ENCODE assay signal across 26 cellular contexts in the genomic region with DNA sequence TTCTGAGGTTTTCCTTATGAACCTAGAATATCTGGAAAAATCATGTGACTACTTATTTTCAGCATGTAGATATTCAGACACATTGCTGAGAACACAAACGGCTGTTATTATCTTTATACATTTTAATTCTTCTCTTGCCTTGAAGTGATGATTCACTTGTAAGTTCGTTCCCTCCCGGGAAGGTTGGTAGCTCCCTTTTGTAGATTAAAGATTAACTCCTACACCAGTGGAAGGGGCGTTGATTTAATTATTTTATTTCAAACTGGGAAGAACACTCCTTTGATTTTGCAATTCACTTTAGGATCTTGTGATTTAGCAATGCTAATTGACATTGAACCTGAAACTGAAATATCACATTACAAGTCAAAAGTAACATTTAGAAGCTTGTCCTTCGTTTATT.
"Had no signal": no experiment of that assay in that cellular context is flagged by ENCODE, and none has a peak within 500 bp of the region (broad histone marks: within the 10 kb centered on the region; RNA-seq: fewer than 3 reads in every experiment).

No MANE protein-coding gene starts in this region.

- H3K4me3 ChIP-seq: neural progenitor cell, ovary, psoas muscle, right lobe of liver, sigmoid colon, stomach, thoracic aorta, thyroid gland, tibial nerve, upper lobe of left lung, vagina had no signal

- H3K27me3 ChIP-seq: neural progenitor cell, ovary, right lobe of liver, sigmoid colon, stomach, thyroid gland, tibial nerve, upper lobe of left lung, vagina had no signal

- H3K79me2 ChIP-seq: parathyroid adenoma had no signal

- ATAC-seq: natural killer cell; psoas muscle; right cardiac atrium; stimulated activated effector memory CD8-positive, alpha-beta T cell treated with anti-CD3 and anti-CD28 coated beads, Interleukin-12 subunit alpha, Interleukin-12 subunit beta, amount 100 ng/mL, for 72 hours; stimulated activated naive B cell treated with anti-CD40 and anti-IgM and Interleukin-4, amounts not matched to agents 10 μg/mL and 1 μg/mL and 100 μg/mL, for 72 hours had no signal

- H3K9me3 ChIP-seq: ovary, psoas muscle, right lobe of liver, sigmoid colon, stomach, thoracic aorta, thyroid gland, tibial nerve, upper lobe of left lung, vagina had no signal

- H3K4me1 ChIP-seq: neural progenitor cell, parathyroid adenoma, psoas muscle, right lobe of liver, sigmoid colon, stomach, thyroid gland, tibial nerve, upper lobe of left lung, vagina had no signal

- FAIRE-seq: small intestine, urothelium cell line had no signal

- H3K27ac ChIP-seq: neural progenitor cell, ovary, parathyroid adenoma, psoas muscle, right lobe of liver, sigmoid colon, stomach, thoracic aorta, thyroid gland, tibial nerve, upper lobe of left lung, vagina had no signal

- H3K36me3 ChIP-seq: neural progenitor cell, ovary, right lobe of liver, sigmoid colon, stomach, thoracic aorta, thyroid gland, upper lobe of left lung, vagina had no signal

- DNase-seq: natural killer cell; occipital lobe; ovary; posterior cingulate gyrus; psoas muscle; right cardiac atrium; right lobe of liver; sigmoid colon; small intestine; stimulated activated CD4-positive, alpha-beta T cell treated with anti-CD3 and anti-CD28 coated beads, Interleukin-15, amount 100 ng/mL, for 24 hours; stimulated activated CD4-positive, alpha-beta T cell treated with anti-CD3 and anti-CD28 coated beads, Interleukin-2, amount 100 ng/mL, for 24 hours; stimulated activated CD4-positive, alpha-beta T cell treated with anti-CD3 and anti-CD28 coated beads, Interleukin-2, amount 100 ng/mL, for 48 hours; stimulated activated CD4-positive, alpha-beta T cell treated with anti-CD3 and anti-CD28 coated beads, Interleukin-4, amount 100 ng/mL, for 24 hours; stimulated activated naive B cell treated with anti-CD40 and anti-IgM and Interleukin-4, amounts not matched to agents 10 μg/mL and 1 μg/mL and 100 μg/mL, for 72 hours; stimulated activated naive CD4-positive, alpha-beta T cell treated with Interleukin-2 at 50 U/mL for 16 hours; stomach; thyroid gland; trophoblast cell; upper lobe of left lung had no signal

- H3K4me2 ChIP-seq: neural progenitor cell had no signal

- H2AFZ ChIP-seq: neural progenitor cell, parathyroid adenoma had no signal

- H3K9ac ChIP-seq: neural progenitor cell, parathyroid adenoma had no signal
